In genomic region chr6:47836639-47837038, GRCh38 we compare ENCODE assay signal across 20 cellular contexts. TPM values are rescaled to one million over a fixed set of nuclear protein-coding genes. Genes with fewer than 3 reads are reported as not detected.
DNase-seq lines count a peak whose midpoint lies in the region; ATAC-seq and TF ChIP-seq lines count a peak whose summit lies in the region.
"Had no signal": no experiment of that assay in that cellular context is flagged by ENCODE, and none has a peak within 500 bp of the region (broad histone marks: within the 10 kb centered on the region; RNA-seq: fewer than 3 reads in every experiment).

No MANE protein-coding gene starts in this region.

- no peaks in the 10 kb centered on the region for H3K36me3 Mint-ChIP-seq in activated T-cell treated with anti-CD3 and anti-CD28 coated beads, Interleukin-2, amount 50 U/mL, for 24 hours (ENCODE audit: low read depth)
- H3K36me3 Mint-ChIP-seq: CD8-positive, alpha-beta memory T cell; immature natural killer cell had no signal

- intact Hi-C loops in sigmoid colon (cut with DNase I): no loop called here

- H3K27ac ChIP-seq in sigmoid colon: no peak overlapping the region
- H3K27ac ChIP-seq: A549, SJSA1, stomach had no signal

- H3K4me3 ChIP-seq in sigmoid colon: no peak overlapping the region
- H3K4me3 ChIP-seq: A549, SJSA1, stomach had no signal

- TF ChIP-seq POLR2A in sigmoid colon (IDR thresholded peaks at IDR 0.05): no peak

- peak overlapping the region; percentile 72 for H3K27ac Mint-ChIP-seq in activated T-cell treated with anti-CD3 and anti-CD28 coated beads, Interleukin-2, amount 50 U/mL, for 24 hours
- H3K27ac Mint-ChIP-seq in stimulated activated naive CD8-positive, alpha-beta T cell treated with anti-CD3 and anti-CD28 coated beads, Interleukin-15, amount 100 ng/mL, for 72 hours: peak overlapping the region in 1 of 2 donors; percentile 67
- H3K27ac Mint-ChIP-seq: activated CD4-positive, alpha-beta memory T cell treated with anti-CD3 and anti-CD28 coated beads, Interleukin-2, amount 10 ng/mL, durations not matched to agents 7 days and 5 days; activated naive CD4-positive, alpha-beta T cell treated with anti-CD3 and anti-CD28 coated beads for 36 hours; CD8-positive, alpha-beta memory T cell; immature natural killer cell had no signal

- no peaks in the 10 kb centered on the region for H3K27me3 ChIP-seq in sigmoid colon
- H3K27me3 ChIP-seq: SJSA1, stomach had no signal

- ATAC-seq in GM21825 (IDR thresholded peaks at IDR 0.05; ENCODE audit: unreplicated experiment): peak; percentile 75
- ATAC-seq in stimulated activated naive CD8-positive, alpha-beta T cell treated with anti-CD3 and anti-CD28 coated beads, Interleukin-15, amount 100 ng/mL, for 72 hours: peak; percentile 90
- ATAC-seq: A549, sciatic nerve had no signal

- no peak overlapping the region for H3K4me3 Mint-ChIP-seq in activated T-cell treated with anti-CD3 and anti-CD28 coated beads, Interleukin-2, amount 50 U/mL, for 24 hours
- no peak overlapping the region for H3K4me3 Mint-ChIP-seq in stimulated activated naive CD8-positive, alpha-beta T cell treated with anti-CD3 and anti-CD28 coated beads, Interleukin-15, amount 100 ng/mL, for 72 hours
- H3K4me3 Mint-ChIP-seq: activated CD4-positive, alpha-beta memory T cell treated with anti-CD3 and anti-CD28 coated beads, Interleukin-2, amount 10 ng/mL, durations not matched to agents 7 days and 5 days; activated naive CD4-positive, alpha-beta T cell treated with anti-CD3 and anti-CD28 coated beads for 36 hours; CD8-positive, alpha-beta memory T cell; immature natural killer cell had no signal

- WGBS in sigmoid colon, 2 donors: 84 to 85% methylated on average over 1 of the region's 1 CpG

- peaks cover 14% of the 10 kb centered on the region for H3K4me1 Mint-ChIP-seq in activated T-cell treated with anti-CD3 and anti-CD28 coated beads, Interleukin-2, amount 50 U/mL, for 24 hours (ENCODE audit: low read depth)
- peaks cover 11% of the 10 kb centered on the region for H3K4me1 Mint-ChIP-seq in stimulated activated naive CD8-positive, alpha-beta T cell treated with anti-CD3 and anti-CD28 coated beads, Interleukin-15, amount 100 ng/mL, for 72 hours
- H3K4me1 Mint-ChIP-seq: activated CD4-positive, alpha-beta memory T cell treated with anti-CD3 and anti-CD28 coated beads, Interleukin-2, amount 10 ng/mL, durations not matched to agents 7 days and 5 days; CD8-positive, alpha-beta memory T cell; immature natural killer cell had no signal

- no peaks in the 10 kb centered on the region for H3K4me1 ChIP-seq in sigmoid colon
- H3K4me1 ChIP-seq: A549, SJSA1, stomach had no signal

- no peak for TF ChIP-seq EP300 in sigmoid colon (IDR thresholded peaks at IDR 0.05)

- peaks cover 33% of the 10 kb centered on the region for H3K27me3 Mint-ChIP-seq in activated T-cell treated with anti-CD3 and anti-CD28 coated beads, Interleukin-2, amount 50 U/mL, for 24 hours
- H3K27me3 Mint-ChIP-seq in stimulated activated naive CD8-positive, alpha-beta T cell treated with anti-CD3 and anti-CD28 coated beads, Interleukin-15, amount 100 ng/mL, for 72 hours: peaks cover 19% of the 10 kb centered on the region
- H3K27me3 Mint-ChIP-seq: activated CD4-positive, alpha-beta memory T cell treated with anti-CD3 and anti-CD28 coated beads, Interleukin-2, amount 10 ng/mL, durations not matched to agents 7 days and 5 days had no signal

- H3K9me3 ChIP-seq in sigmoid colon: no peaks in the 10 kb centered on the region
- H3K9me3 ChIP-seq: A549, SJSA1, stomach had no signal

- no peak for TF ChIP-seq CTCF in sigmoid colon (IDR thresholded peaks at IDR 0.05)

- no peaks in the 10 kb centered on the region for H3K9me3 Mint-ChIP-seq in activated T-cell treated with anti-CD3 and anti-CD28 coated beads, Interleukin-2, amount 50 U/mL, for 24 hours
- no peaks in the 10 kb centered on the region for H3K9me3 Mint-ChIP-seq in stimulated activated naive CD8-positive, alpha-beta T cell treated with anti-CD3 and anti-CD28 coated beads, Interleukin-15, amount 100 ng/mL, for 72 hours
- H3K9me3 Mint-ChIP-seq: activated CD4-positive, alpha-beta memory T cell treated with anti-CD3 and anti-CD28 coated beads, Interleukin-2, amount 10 ng/mL, durations not matched to agents 7 days and 5 days; activated naive CD4-positive, alpha-beta T cell treated with anti-CD3 and anti-CD28 coated beads for 36 hours had no signal

- no peaks in the 10 kb centered on the region for H3K36me3 ChIP-seq in sigmoid colon
- H3K36me3 ChIP-seq: SJSA1, stomach had no signal

- DNase-seq in activated T-cell treated with anti-CD3 and anti-CD28 coated beads, Interleukin-2, amount 50 U/mL, for 24 hours: no peak
- DNase-seq in activated T-cell treated with anti-CD3 and anti-CD28 coated beads, Interleukin-2, amount 50 U/mL, for 1 hour: no peak
- DNase-seq in HT1080 (ENCODE audit: low read depth): peak; percentile 85
- DNase-seq in stimulated activated naive CD8-positive, alpha-beta T cell treated with anti-CD3 and anti-CD28 coated beads, Interleukin-15, amount 100 ng/mL, for 72 hours: peak in 1 of 2 donors; percentile 18
- no peak for DNase-seq in stimulated activated CD4-positive, alpha-beta T cell treated with anti-CD3 and anti-CD28 coated beads, Interleukin-2, amount 100 ng/mL, for 48 hours
- DNase-seq in sigmoid colon: no peak
- no peak for DNase-seq in NCI-H446 treated with DMSO at 0.1 percent for 48 hours (lab: John Stamatoyannopoulos, UW)
- DNase-seq: activated CD4-positive, alpha-beta memory T cell treated with anti-CD3 and anti-CD28 coated beads, Interleukin-2, amount 10 ng/mL, durations not matched to agents 7 days and 5 days; activated naive CD4-positive, alpha-beta T cell treated with anti-CD3 and anti-CD28 coated beads for 36 hours; CD8-positive, alpha-beta memory T cell; effector CD8-positive, alpha-beta T cell; GF-D8; immature natural killer cell; mesendoderm; NCI-H1092; stomach had no signal

RNA-seq across cellular contexts. Expression of gene OPN5, which starts 54.8 kb away (rescaled TPM):
- not detected in 2 replicates for total RNA-seq in HT1080 (2014; rRNA removed; shearing (Covaris generic))
- polyA plus RNA-seq in HT1080 (2015; cell fraction: cytosol; rRNA removed): not detected in 2 replicates
- 0.10 TPM in 1 of 2 replicates, not detected in the other for polyA plus RNA-seq in HT1080 (2015; cell fraction: nucleus; rRNA removed)
- not detected for total RNA-seq in sigmoid colon
- not detected for polyA plus RNA-seq in sigmoid colon
- total RNA-seq: activated CD4-positive, alpha-beta memory T cell treated with anti-CD3 and anti-CD28 coated beads, Interleukin-2, amount 10 ng/mL, durations not matched to agents 7 days and 5 days; activated naive CD4-positive, alpha-beta T cell treated with anti-CD3 and anti-CD28 coated beads for 36 hours; CD8-positive, alpha-beta memory T cell; sciatic nerve; SJSA1; stomach had no signal
- polyA plus RNA-seq: A549; CD8-positive, alpha-beta memory T cell; immature natural killer cell had no signal
